Comparison of ENCODE assay signal across 17 cellular contexts in genomic region chr16:24643489-24643888, GRCh38.
A peak's percentile ranks its signal among the peaks of the same experiment; 100 is the strongest.
DNase-seq lines count a peak whose midpoint lies in the region; ATAC-seq and TF ChIP-seq lines count a peak whose summit lies in the region.
"Had no signal": no experiment of that assay in that cellular context is flagged by ENCODE, and none has a peak within 500 bp of the region (broad histone marks: within the 10 kb centered on the region; RNA-seq: fewer than 3 reads in every experiment).

No MANE protein-coding gene starts in this region.

- TF ChIP-seq RAD21 in IMR-90 (IDR thresholded peaks at IDR 0.05; ENCODE audit: low read length) = no peak

- H4K8ac ChIP-seq in IMR-90 (ENCODE audit: low read depth in 2 of 2, low read length in 2 of 2) (peak overlapping the region; percentile 37 to 42; a peak in 2 of 4 replicates), mesenchymal stem cell (ENCODE audit: low read length) (no peak overlapping the region)

- H3K27ac ChIP-seq in IMR-90 (ENCODE audit: insufficient read depth, low read length) (no peak overlapping the region), SJSA1 (peak overlapping the region; percentile 18), mesenchymal stem cell (ENCODE audit: low read length, poor library complexity, severe bottlenecking) (no peak overlapping the region)
- H3K27ac ChIP-seq: BLaER1, C4-2B, GM23248 had no signal

- H3K36me3 ChIP-seq in IMR-90 (ENCODE audit: control insufficient read depth, insufficient read depth, low read length) = no peaks in the 10 kb centered on the region
- no peaks in the 10 kb centered on the region; the same call in 1 of the 2 replicates for H3K36me3 ChIP-seq in SJSA1
- H3K36me3 ChIP-seq in mesenchymal stem cell (ENCODE audit: control insufficient read depth in 1 of 2, insufficient read depth in 2 of 2, low read depth in 1 of 2, low read length in 2 of 2) = no peaks in the 10 kb centered on the region
- H3K36me3 ChIP-seq: BLaER1 had no signal

- no peaks in the 10 kb centered on the region for H3K79me1 ChIP-seq in IMR-90 (ENCODE audit: low read depth in 1 of 2, low read length in 2 of 2)
- H3K79me1 ChIP-seq in mesenchymal stem cell (replicated peaks; ENCODE audit: low read length, poor library complexity, severe bottlenecking) = no peaks in the 10 kb centered on the region

- H3K14ac ChIP-seq in IMR-90 (replicated peaks; ENCODE audit: low read depth, low read length) (peak overlapping the region; percentile 78), mesenchymal stem cell (ENCODE audit: low read length in 2 of 2) (no peak overlapping the region)

- H3K4ac ChIP-seq in IMR-90 (ENCODE audit: low read depth, low read length) (peak overlapping the region; percentile 95), mesenchymal stem cell (ENCODE audit: low read depth in 1 of 2, low read length in 2 of 2) (no peak overlapping the region)

- dilution Hi-C loops in IMR-90 (cut with HindIII; ENCODE audit: low sequenced_read_pairs, unreplicated experiment) = no loop called here

- H3K27me3 ChIP-seq in IMR-90 (ENCODE audit: control insufficient read depth, insufficient read depth, low read length) = no peaks in the 10 kb centered on the region
- H3K27me3 ChIP-seq in SJSA1 (replicated peaks) = no peaks in the 10 kb centered on the region
- no peaks in the 10 kb centered on the region for H3K27me3 ChIP-seq in mesenchymal stem cell (ENCODE audit: control insufficient read depth in 1 of 2, insufficient read depth in 1 of 2, low read length in 2 of 2)
- H3K27me3 ChIP-seq: BLaER1 had no signal

- no peak for TF ChIP-seq POLR2A in IMR-90 (IDR thresholded peaks at IDR 0.05; ENCODE audit: low read depth, low read length)

- no peaks in the 10 kb centered on the region for H3K27me3 Mint-ChIP-seq in activated CD4-positive, alpha-beta T cell treated with anti-CD3 and anti-CD28 coated beads, Interleukin-2, amount 10 ng/mL, durations not matched to agents 7 days and 5 days

- H2AFZ ChIP-seq in IMR-90 (replicated peaks; ENCODE audit: low read length, poor library complexity) (no peak overlapping the region), mesenchymal stem cell (ENCODE audit: low read depth, low read length) (no peak overlapping the region)
- H2AFZ ChIP-seq: GM23248 had no signal

- H3K4me3 ChIP-seq in IMR-90 (ENCODE audit: insufficient read depth, low read depth, low read length) (no peak overlapping the region), SJSA1 (no peak overlapping the region), mesenchymal stem cell (ENCODE audit: insufficient read depth in 1 of 2, low read depth in 1 of 2, low read length in 2 of 2) (no peak overlapping the region)
- H3K4me3 ChIP-seq: BLaER1, GM23248 had no signal

- H3K9me1 ChIP-seq in IMR-90 (ENCODE audit: insufficient read depth, low read length) = no peaks in the 10 kb centered on the region

- peak overlapping the region; percentile 84; the same call in 1 of the 2 replicates for H3K23ac ChIP-seq in IMR-90 (ENCODE audit: low read depth, low read length)
- no peak overlapping the region for H3K23ac ChIP-seq in mesenchymal stem cell (ENCODE audit: low read length in 2 of 2)

- H2BK20ac ChIP-seq in IMR-90 (ENCODE audit: low read depth, low read length) = peak overlapping the region; percentile 93

- no TSS peak for BruUV-seq in IMR-90 (replicated peaks; lab: Mats Ljungman, UMichigan)

- peak overlapping the region; percentile 95 for H3K18ac ChIP-seq in IMR-90 (ENCODE audit: low read depth, low read length)
- H3K18ac ChIP-seq in mesenchymal stem cell (ENCODE audit: low read depth in 1 of 2, low read length in 2 of 2) = no peak overlapping the region

- no peak overlapping the region for H3K4me3 Mint-ChIP-seq in activated CD4-positive, alpha-beta T cell treated with anti-CD3 and anti-CD28 coated beads, Interleukin-2, amount 10 ng/mL, durations not matched to agents 7 days and 5 days
- H3K4me3 Mint-ChIP-seq: B cell; CD4-positive, CD25-positive, alpha-beta regulatory T cell; CD8-positive, alpha-beta T cell; H9 had no signal

- H3K9ac ChIP-seq in IMR-90 (ENCODE audit: low read depth, low read length) = no peak overlapping the region
- no peak overlapping the region for H3K9ac ChIP-seq in mesenchymal stem cell (ENCODE audit: low read length)
- H3K9ac ChIP-seq: BLaER1, GM23248 had no signal

- DNase-seq in IMR-90 = no peak
- DNase-seq in SJSA1 (ENCODE audit: low read depth in 1 of 2, low spot score in 2 of 2) = peak; percentile 49 to 53
- no peak for DNase-seq in mesenchymal stem cell
- DNase-seq in activated CD4-positive, alpha-beta T cell treated with anti-CD3 and anti-CD28 coated beads, Interleukin-2, amount 10 ng/mL, durations not matched to agents 7 days and 5 days = no peak
- DNase-seq in NCI-H524 treated with DMSO at 0.1 percent for 48 hours (lab: John Stamatoyannopoulos, UW) = no peak
- no peak for DNase-seq in RKO (ENCODE audit: low spot score)
- DNase-seq: Caco-2; CD4-positive, CD25-positive, alpha-beta regulatory T cell; CD8-positive, alpha-beta T cell; DMS153; DND-41; GM23248; H9 had no signal

- H2BK120ac ChIP-seq in IMR-90 (ENCODE audit: low read depth, low read length) (peak overlapping the region; percentile 91), mesenchymal stem cell (ENCODE audit: low read depth, low read length) (no peak overlapping the region)

- ATAC-seq in IMR-90 (ENCODE audit: low read depth) = no peak
- ATAC-seq: CD8-positive, alpha-beta T cell; HCT116 had no signal

- H4K91ac ChIP-seq in IMR-90 (ENCODE audit: insufficient read depth, low read depth, low read length) (peak overlapping the region; percentile 65), mesenchymal stem cell (ENCODE audit: low read length) (no peak overlapping the region)

- H3K27ac Mint-ChIP-seq in activated CD4-positive, alpha-beta T cell treated with anti-CD3 and anti-CD28 coated beads, Interleukin-2, amount 10 ng/mL, durations not matched to agents 7 days and 5 days = no peak overlapping the region
- H3K27ac Mint-ChIP-seq: B cell; CD4-positive, CD25-positive, alpha-beta regulatory T cell; CD8-positive, alpha-beta T cell; H9 had no signal

- H4K20me1 ChIP-seq in IMR-90 (ENCODE audit: insufficient read depth, low read length) = no peaks in the 10 kb centered on the region
- H4K20me1 ChIP-seq: BLaER1 had no signal

- H3K9me3 Mint-ChIP-seq in activated CD4-positive, alpha-beta T cell treated with anti-CD3 and anti-CD28 coated beads, Interleukin-2, amount 10 ng/mL, durations not matched to agents 7 days and 5 days = no peaks in the 10 kb centered on the region
- H3K9me3 Mint-ChIP-seq: CD8-positive, alpha-beta T cell; H9 had no signal

- peak overlapping the region; percentile 99 for H2BK15ac ChIP-seq in IMR-90 (ENCODE audit: low read depth, low read length)
- H2BK15ac ChIP-seq in mesenchymal stem cell (ENCODE audit: low read depth, poor library complexity, severe bottlenecking) = no peak overlapping the region

- H4K5ac ChIP-seq in IMR-90 (ENCODE audit: low read depth, low read length) = peak overlapping the region; percentile 53; the same call in 1 of the 2 replicates

- H3K4me1 Mint-ChIP-seq in activated CD4-positive, alpha-beta T cell treated with anti-CD3 and anti-CD28 coated beads, Interleukin-2, amount 10 ng/mL, durations not matched to agents 7 days and 5 days = no peaks in the 10 kb centered on the region
- H3K4me1 Mint-ChIP-seq: B cell; CD4-positive, CD25-positive, alpha-beta regulatory T cell; H9 had no signal

- H3K4me2 ChIP-seq in IMR-90 (ENCODE audit: low read depth, low read length) = no peak overlapping the region
- H3K4me2 ChIP-seq in mesenchymal stem cell (ENCODE audit: low read length, poor library complexity, severe bottlenecking) = no peak overlapping the region
- H3K4me2 ChIP-seq: BLaER1 had no signal

- no peaks in the 10 kb centered on the region for H3K9me3 ChIP-seq in IMR-90 (ENCODE audit: control insufficient read depth, insufficient read depth, low read length)
- no peaks in the 10 kb centered on the region; the same call in 1 of the 2 replicates for H3K9me3 ChIP-seq in SJSA1 (replicated peaks)
- no peaks in the 10 kb centered on the region for H3K9me3 ChIP-seq in mesenchymal stem cell (ENCODE audit: control insufficient read depth, low read length)
- H3K9me3 ChIP-seq: BLaER1, Caco-2 had no signal

- intact Hi-C loops in IMR-90 (cut with micrococcal nuclease) = no loop called here

- in situ Hi-C loops in IMR-90 (cut with MboI; ENCODE audit: low sequenced_read_pairs) = no loop called here

- H3K56ac ChIP-seq in IMR-90 (ENCODE audit: extremely low read depth, insufficient read depth, low read length) = no peak overlapping the region; the same call in 1 of the 2 replicates

- no peaks in the 10 kb centered on the region for H3K36me3 Mint-ChIP-seq in activated CD4-positive, alpha-beta T cell treated with anti-CD3 and anti-CD28 coated beads, Interleukin-2, amount 10 ng/mL, durations not matched to agents 7 days and 5 days (ENCODE audit: low read depth)
- H3K36me3 Mint-ChIP-seq: CD4-positive, CD25-positive, alpha-beta regulatory T cell; CD8-positive, alpha-beta T cell had no signal

- H2AK5ac ChIP-seq in IMR-90 (ENCODE audit: low read depth, low read length) = peak overlapping the region; percentile 85
- peak overlapping the region; percentile 15 for H2AK5ac ChIP-seq in mesenchymal stem cell (ENCODE audit: low read length, severe bottlenecking)

- peak overlapping the region in 1 of 2 experiments; percentile 68 for H2BK12ac ChIP-seq in mesenchymal stem cell (ENCODE audit: low read length in 2 of 2)

- no peak for TF ChIP-seq CTCF in IMR-90 (conservative IDR thresholded peaks at IDR 0.05; ENCODE audit: low read depth, low read length)

- peak overlapping the region; percentile 17 for H2BK5ac ChIP-seq in IMR-90 (ENCODE audit: low read depth, low read length, poor library complexity, severe bottlenecking)
- no peak overlapping the region for H2BK5ac ChIP-seq in mesenchymal stem cell (ENCODE audit: low read depth, low read length, poor library complexity, severe bottlenecking)

- no peak overlapping the region for H2AK9ac ChIP-seq in IMR-90 (replicated peaks; ENCODE audit: low read depth, low read length, poor library complexity)

- peaks cover 4% of the 10 kb centered on the region for H3K4me1 ChIP-seq in IMR-90 (ENCODE audit: control insufficient read depth, insufficient read depth, low read length)
- peaks cover 43% of the 10 kb centered on the region for H3K4me1 ChIP-seq in SJSA1 (replicated peaks)
- peaks cover 5% of the 10 kb centered on the region for H3K4me1 ChIP-seq in mesenchymal stem cell (ENCODE audit: control insufficient read depth, insufficient read depth, low read depth, low read length)
- H3K4me1 ChIP-seq: BLaER1, Caco-2 had no signal

- 100% methylated on average over 1 of the region's 8 CpGs; no CpG with 5 or more reads in 1 of the 2 experiments for WGBS in IMR-90 (ENCODE audit: extremely low coverage in 2 of 2, insufficient read length in 1 of 2), 2 experiments
- WGBS in mesenchymal stem cell = 99% methylated on average over 8 of the region's 8 CpGs

- POLR2A ChIA-PET in IMR-90 (lab: Charles Lee; ENCODE audit: unreplicated experiment) = no interaction called here
- POLR2A ChIA-PET in activated CD4-positive, alpha-beta T cell treated with anti-CD3 and anti-CD28 coated beads, Interleukin-2, amount 10 ng/mL, durations not matched to agents 7 days and 5 days (lab: Charles Lee) = no interaction called here

- CTCF ChIA-PET in IMR-90 (lab: Yijun Ruan, JAX) = interaction anchor here (0.5 to 0.6 kb wide), 2 partner anchors 45 to 158 kb away, joined by 3 read pairs; no protein-coding TSS in a partner anchor
- CTCF ChIA-PET in activated CD4-positive, alpha-beta T cell treated with anti-CD3 and anti-CD28 coated beads, Interleukin-2, amount 10 ng/mL, durations not matched to agents 7 days and 5 days (lab: Charles Lee) = no interaction called here

Comparison
In these comparisons a context has a peak if more than half of its experiments do, and no peak if none do; other contexts are left out.
1. DNase-seq: peak in SJSA1 (2 of 2); none in IMR-90 (single experiment), mesenchymal stem cell (single experiment), activated CD4-positive, alpha-beta T cell treated with anti-CD3 and anti-CD28 coated beads, Interleukin-2, amount 10 ng/mL, durations not matched to agents 7 days and 5 days (single experiment), NCI-H524 treated with DMSO at 0.1 percent for 48 hours (single experiment) and RKO (single experiment).